12 cellular contexts compared by ENCODE assay signal in genomic region chr7:27873981-27874957, GRCh38.
DNase-seq lines count a peak whose midpoint lies in the region; TF ChIP-seq lines count a peak whose summit lies in the region.
"Had no signal": no experiment of that assay in that cellular context is flagged by ENCODE, and none has a peak within 500 bp of the region (broad histone marks: within the 10 kb centered on the region; RNA-seq: fewer than 3 reads in every experiment).

No MANE protein-coding gene starts in this region.

- no peaks in the 10 kb centered on the region for H3K36me3 Mint-ChIP-seq in neural progenitor cell
- no peaks in the 10 kb centered on the region for H3K36me3 Mint-ChIP-seq in activated CD4-positive, alpha-beta T cell treated with anti-CD3 and anti-CD28 coated beads, Interleukin-2, amount 10 ng/mL, durations not matched to agents 24 days and 14 days (ENCODE audit: low read depth)

- no peaks in the 10 kb centered on the region for H3F3A ChIP-seq in neural progenitor cell (ENCODE audit: low read depth)

- TF ChIP-seq POLR2A in suprapubic skin (IDR thresholded peaks at IDR 0.05): no peak

- H3K4me3 ChIP-seq in suprapubic skin (no peak overlapping the region), neural progenitor cell (no peak overlapping the region)

- H3K27ac ChIP-seq in VCaP: peak overlapping the region; percentile 18; the same call in 1 of the 2 replicates
- H3K27ac ChIP-seq in suprapubic skin: no peak overlapping the region
- no peak overlapping the region for H3K27ac ChIP-seq in neural progenitor cell

- peaks cover 7% of the 10 kb centered on the region for H3K9me3 Mint-ChIP-seq in neural progenitor cell
- H3K9me3 Mint-ChIP-seq in activated CD4-positive, alpha-beta T cell treated with anti-CD3 and anti-CD28 coated beads, Interleukin-2, amount 10 ng/mL, durations not matched to agents 24 days and 14 days: no peaks in the 10 kb centered on the region

- WGBS in suprapubic skin: 51% methylated on average over 13 of the region's 13 CpGs

- intact Hi-C loops in head of caudate nucleus (cut with DNase I): no loop called here
- intact Hi-C loops in activated CD4-positive, alpha-beta T cell treated with anti-CD3 and anti-CD28 coated beads, Interleukin-2, amount 10 ng/mL, durations not matched to agents 24 days and 14 days (cut with micrococcal nuclease): no loop called here

- H4K20me1 ChIP-seq in neural progenitor cell (ENCODE audit: low read depth): no peaks in the 10 kb centered on the region

- no peaks in the 10 kb centered on the region for H3K27me3 ChIP-seq in suprapubic skin
- no peaks in the 10 kb centered on the region for H3K27me3 ChIP-seq in neural progenitor cell

- no peaks in the 10 kb centered on the region for H3K9me3 ChIP-seq in suprapubic skin
- no peaks in the 10 kb centered on the region for H3K9me3 ChIP-seq in neural progenitor cell (ENCODE audit: low read depth)

- TF ChIP-seq CTCF in VCaP (conservative IDR thresholded peaks at IDR 0.05) (no peak), suprapubic skin (IDR thresholded peaks at IDR 0.05) (no peak), neural progenitor cell (IDR thresholded peaks at IDR 0.05) (no peak)

- no peak overlapping the region for H3K9ac ChIP-seq in neural progenitor cell

- no peak overlapping the region for H3K4me3 Mint-ChIP-seq in neural progenitor cell
- H3K4me3 Mint-ChIP-seq in activated CD4-positive, alpha-beta T cell treated with anti-CD3 and anti-CD28 coated beads, Interleukin-2, amount 10 ng/mL, durations not matched to agents 24 days and 14 days: no peak overlapping the region
- H3K4me3 Mint-ChIP-seq: activated naive CD8-positive, alpha-beta T cell had no signal

- no peak overlapping the region for H3K4me2 ChIP-seq in neural progenitor cell

- no peak for TF ChIP-seq EP300 in suprapubic skin (IDR thresholded peaks at IDR 0.05)

- no peak overlapping the region for H2AFZ ChIP-seq in neural progenitor cell (replicated peaks)

- H3K36me3 ChIP-seq in suprapubic skin (no peaks in the 10 kb centered on the region), neural progenitor cell (no peaks in the 10 kb centered on the region)

- no peaks in the 10 kb centered on the region for H3K4me1 Mint-ChIP-seq in neural progenitor cell
- H3K4me1 Mint-ChIP-seq in activated CD4-positive, alpha-beta T cell treated with anti-CD3 and anti-CD28 coated beads, Interleukin-2, amount 10 ng/mL, durations not matched to agents 24 days and 14 days: no peaks in the 10 kb centered on the region

- H3K79me2 ChIP-seq in neural progenitor cell (ENCODE audit: low read depth): no peaks in the 10 kb centered on the region

- H3K27ac Mint-ChIP-seq in neural progenitor cell: no peak overlapping the region
- H3K27ac Mint-ChIP-seq in activated CD4-positive, alpha-beta T cell treated with anti-CD3 and anti-CD28 coated beads, Interleukin-2, amount 10 ng/mL, durations not matched to agents 24 days and 14 days: no peak overlapping the region
- H3K27ac Mint-ChIP-seq: activated naive CD8-positive, alpha-beta T cell had no signal

- DNase-seq in EL (peak; percentile 73), head of caudate nucleus (peak in 41 of 42 donors; percentile 19 to 86 (median 63)), renal cortical epithelial cell (ENCODE audit: low read depth) (peak; percentile 99), suprapubic skin (ENCODE audit: low spot score in 2 of 2) (no peak), MV-4-11 (lab: John Stamatoyannopoulos, UW) (no peak), neural progenitor cell (ENCODE audit: low spot score) (no peak)
- DNase-seq in activated CD4-positive, alpha-beta T cell treated with anti-CD3 and anti-CD28 coated beads, Interleukin-2, amount 10 ng/mL, durations not matched to agents 24 days and 14 days: no peak
- DNase-seq: mesendoderm, NCI-H187 treated with DMSO at 0.1 percent for 48 hours, T1000 had no signal

- H3K27me3 Mint-ChIP-seq in neural progenitor cell (ENCODE audit: insufficient read depth, low read depth): peaks cover 2% of the 10 kb centered on the region
- peaks cover 3% of the 10 kb centered on the region for H3K27me3 Mint-ChIP-seq in activated CD4-positive, alpha-beta T cell treated with anti-CD3 and anti-CD28 coated beads, Interleukin-2, amount 10 ng/mL, durations not matched to agents 24 days and 14 days
- H3K27me3 Mint-ChIP-seq: activated naive CD8-positive, alpha-beta T cell had no signal

- H3K4me1 ChIP-seq in suprapubic skin (peaks cover 10% of the 10 kb centered on the region), neural progenitor cell (peaks cover 4% of the 10 kb centered on the region)

Comparison
In these comparisons a context has a peak if more than half of its experiments do, and no peak if none do; other contexts are left out.
1. DNase-seq: peak in EL (single experiment), head of caudate nucleus (41 of 42) and renal cortical epithelial cell (single experiment); none in suprapubic skin (0 of 2), MV-4-11 (single experiment), neural progenitor cell (single experiment) and activated CD4-positive, alpha-beta T cell treated with anti-CD3 and anti-CD28 coated beads, Interleukin-2, amount 10 ng/mL, durations not matched to agents 24 days and 14 days (single experiment).